14 cellular contexts compared by ENCODE assay signal in the genomic region with DNA sequence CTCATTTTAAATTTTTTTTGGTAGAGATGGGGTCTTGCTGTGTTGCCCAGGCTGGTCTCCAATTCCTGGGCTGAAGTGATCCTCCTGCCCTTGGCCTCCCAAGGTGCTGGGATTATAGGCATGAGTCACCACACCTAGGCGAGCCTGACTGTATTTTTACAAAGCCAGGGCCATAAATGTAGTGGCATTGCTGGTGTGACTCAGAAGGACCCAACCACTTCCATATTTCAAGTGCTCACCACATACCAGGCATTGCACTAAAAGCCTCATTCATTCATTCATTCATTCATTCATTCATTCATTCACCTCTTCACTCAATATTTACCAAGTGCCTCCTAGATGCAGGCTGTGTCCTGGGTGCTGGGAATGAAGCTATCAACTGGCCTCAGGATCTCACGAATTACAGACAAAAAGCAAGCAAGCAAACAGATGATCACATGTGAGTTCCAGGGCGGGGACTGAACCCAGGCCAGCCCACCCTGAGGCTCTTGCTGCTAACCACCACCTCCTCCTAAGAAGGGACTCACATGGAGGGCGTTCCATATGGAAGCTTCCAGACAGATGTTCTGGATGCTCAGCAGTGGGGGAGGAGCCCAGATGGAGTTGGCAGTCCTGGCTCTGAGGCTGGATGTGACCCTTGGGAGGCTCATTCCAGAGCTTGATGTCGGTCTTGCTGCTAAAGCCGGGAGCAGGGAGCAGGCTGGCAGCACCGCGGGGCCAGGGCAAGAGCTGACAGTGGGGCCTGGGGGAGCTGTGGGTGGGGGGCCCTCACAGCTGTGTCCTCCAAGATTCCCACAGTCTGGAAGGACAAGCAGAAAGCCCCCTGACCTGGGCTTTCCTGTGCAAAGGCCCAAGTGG.
DNase-seq lines count a peak whose midpoint lies in the region; ATAC-seq and TF ChIP-seq lines count a peak whose summit lies in the region.
"Had no signal": no experiment of that assay in that cellular context is flagged by ENCODE, and none has a peak within 500 bp of the region (broad histone marks: within the 10 kb centered on the region; RNA-seq: fewer than 3 reads in every experiment).

No MANE protein-coding gene starts in this region.

- no peaks in the 10 kb centered on the region for H3K36me3 ChIP-seq in kidney epithelial cell (ENCODE audit: control insufficient read depth, insufficient read depth, low read length)
- H3K36me3 ChIP-seq: adrenal gland, lower lobe of right lung had no signal

- H3K27me3 Mint-ChIP-seq in effector memory CD8-positive, alpha-beta T cell: peaks cover 0 to 15% of the 10 kb centered on the region in 2 donors

- no peak overlapping the region for H3K27ac Mint-ChIP-seq in effector memory CD8-positive, alpha-beta T cell
- H3K27ac Mint-ChIP-seq: stimulated activated effector memory CD8-positive, alpha-beta T cell treated with anti-CD3 and anti-CD28 coated beads, Interleukin-12 subunit alpha, Interleukin-12 subunit beta, amount 100 ng/mL, for 72 hours had no signal

- no peaks in the 10 kb centered on the region for H3K4me1 Mint-ChIP-seq in effector memory CD8-positive, alpha-beta T cell (ENCODE audit: low read depth in 2 of 2)
- H3K4me1 Mint-ChIP-seq: CD14-positive monocyte; IgD-negative memory B cell; stimulated activated effector memory CD8-positive, alpha-beta T cell treated with anti-CD3 and anti-CD28 coated beads, Interleukin-12 subunit alpha, Interleukin-12 subunit beta, amount 100 ng/mL, for 72 hours had no signal

- H3K4me3 Mint-ChIP-seq in effector memory CD8-positive, alpha-beta T cell: no peak overlapping the region
- H3K4me3 Mint-ChIP-seq: CD14-positive monocyte; IgD-negative memory B cell; stimulated activated effector memory CD8-positive, alpha-beta T cell treated with anti-CD3 and anti-CD28 coated beads, Interleukin-12 subunit alpha, Interleukin-12 subunit beta, amount 100 ng/mL, for 72 hours had no signal

- no peak overlapping the region for H3K4me3 ChIP-seq in kidney epithelial cell (ENCODE audit: low read depth, low read length)
- H3K4me3 ChIP-seq: adrenal gland, lower lobe of right lung had no signal

- no peaks in the 10 kb centered on the region for H3K36me3 Mint-ChIP-seq in effector memory CD8-positive, alpha-beta T cell (ENCODE audit: insufficient read depth)
- H3K36me3 Mint-ChIP-seq: CD14-positive monocyte; IgD-negative memory B cell; stimulated activated effector memory CD8-positive, alpha-beta T cell treated with anti-CD3 and anti-CD28 coated beads, Interleukin-12 subunit alpha, Interleukin-12 subunit beta, amount 100 ng/mL, for 72 hours had no signal

- ATAC-seq in effector memory CD8-positive, alpha-beta T cell (replicated peaks): no peak

- H3K9me3 Mint-ChIP-seq in effector memory CD8-positive, alpha-beta T cell: no peaks in the 10 kb centered on the region
- H3K9me3 Mint-ChIP-seq: CD14-positive monocyte; IgD-negative memory B cell; stimulated activated effector memory CD8-positive, alpha-beta T cell treated with anti-CD3 and anti-CD28 coated beads, Interleukin-12 subunit alpha, Interleukin-12 subunit beta, amount 100 ng/mL, for 72 hours had no signal

- no peaks in the 10 kb centered on the region for H3K27me3 ChIP-seq in kidney epithelial cell (ENCODE audit: control insufficient read depth, insufficient read depth, low read length)
- H3K27me3 ChIP-seq: adrenal gland had no signal

- DNase-seq in AG20443 (ENCODE audit: low spot score): peak; percentile 45
- peak; percentile 66 for DNase-seq in HK-2 (ENCODE audit: unreplicated experiment)
- peak; percentile 51 for DNase-seq in RPMI7951 (ENCODE audit: low read depth)
- DNase-seq in kidney epithelial cell (ENCODE audit: low read depth): peak; percentile 65
- no peak for DNase-seq in DMS153 (lab: John Stamatoyannopoulos, UW)
- DNase-seq in hypothalamus (lab: John Stamatoyannopoulos, UW): no peak
- DNase-seq in effector memory CD8-positive, alpha-beta T cell: no peak
- no peak for DNase-seq in inferior parietal cortex (ENCODE audit: extremely low spot score)
- DNase-seq: adrenal gland, lower lobe of right lung, NCI-H2081 had no signal

- TF ChIP-seq CTCF in kidney epithelial cell (IDR thresholded peaks at IDR 0.05; ENCODE audit: insufficient read depth, low read length, poor library complexity, severe bottlenecking): no peak

Comparison
In these comparisons a context has a peak if more than half of its experiments do, and no peak if none do; other contexts are left out.
1. DNase-seq: peak in AG20443 (single experiment), HK-2 (single experiment), RPMI7951 (single experiment) and kidney epithelial cell (single experiment); none in DMS153 (single experiment), hypothalamus (0 of 51), effector memory CD8-positive, alpha-beta T cell (0 of 3) and inferior parietal cortex (single experiment).